Comparison of ENCODE assay signal across 10 cellular contexts in the genomic region with DNA sequence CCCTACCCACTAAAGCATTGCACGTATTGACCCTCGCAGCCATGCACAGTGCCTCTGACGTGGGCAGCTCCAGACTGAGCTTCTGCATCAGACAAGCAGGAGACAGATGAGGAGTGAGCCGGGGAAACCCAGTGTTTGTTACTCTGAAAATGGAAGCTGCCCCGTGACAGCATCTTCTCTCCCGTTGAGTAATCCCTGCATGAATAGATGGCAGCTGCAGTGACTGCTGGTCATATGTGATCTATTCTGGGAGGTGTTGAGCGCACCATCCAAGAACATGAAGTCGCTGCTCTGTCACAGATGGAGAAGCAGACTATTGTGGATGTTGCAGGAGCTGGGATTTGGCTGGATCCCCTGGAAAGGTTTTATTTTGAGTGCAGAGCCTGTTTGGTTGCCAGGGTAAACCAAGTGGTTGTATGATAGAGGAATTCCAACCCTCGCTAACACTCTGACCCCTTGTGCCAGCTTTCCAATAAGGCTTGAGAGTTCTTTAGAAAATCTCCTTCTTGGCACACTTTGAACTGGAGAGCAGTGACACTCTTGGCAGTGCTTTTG.
DNase-seq lines count a peak whose midpoint lies in the region; ATAC-seq and TF ChIP-seq lines count a peak whose summit lies in the region.
"Had no signal": no experiment of that assay in that cellular context is flagged by ENCODE, and none has a peak within 500 bp of the region (broad histone marks: within the 10 kb centered on the region; RNA-seq: fewer than 3 reads in every experiment).

No MANE protein-coding gene starts in this region.

- H3K4me3 Mint-ChIP-seq in glutamatergic neuron (ENCODE audit: unreplicated experiment) (no peak overlapping the region), progenitor cell of endocrine pancreas (ENCODE audit: low read depth) (no peak overlapping the region)
- H3K4me3 Mint-ChIP-seq: neural crest cell had no signal

- TF ChIP-seq CTCF in glutamatergic neuron (IDR thresholded peaks at IDR 0.05; ENCODE audit: partially characterized antibody, unreplicated experiment) (no peak), progenitor cell of endocrine pancreas (IDR thresholded peaks at IDR 0.05; ENCODE audit: unreplicated experiment) (no peak)

- H3K27ac ChIP-seq in skeletal muscle tissue (ENCODE audit: low read depth, low read length): peak overlapping the region; percentile 95

- H3K36me3 ChIP-seq in skeletal muscle tissue (ENCODE audit: control insufficient read depth in 3 of 3, insufficient read depth in 3 of 3, low read length in 3 of 3): no peaks in the 10 kb centered on the region

- H3K9me3 ChIP-seq in skeletal muscle tissue (ENCODE audit: control insufficient read depth in 3 of 3, low read length in 3 of 3): no peaks in the 10 kb centered on the region

- peak overlapping the region; percentile 76 for H3K27ac Mint-ChIP-seq in glutamatergic neuron (ENCODE audit: unreplicated experiment)
- no peak overlapping the region for H3K27ac Mint-ChIP-seq in progenitor cell of endocrine pancreas

- no peaks in the 10 kb centered on the region for H3K27me3 ChIP-seq in skeletal muscle tissue (ENCODE audit: control insufficient read depth in 3 of 3, insufficient read depth in 3 of 3, low read length in 3 of 3)

- H3K9me3 Mint-ChIP-seq in glutamatergic neuron (ENCODE audit: unreplicated experiment) (peaks cover 22% of the 10 kb centered on the region), progenitor cell of endocrine pancreas (ENCODE audit: low read depth) (peaks cover 15% of the 10 kb centered on the region)

- DNase-seq in M059J (ENCODE audit: low read depth) (peak; percentile 15), glutamatergic neuron (no peak), NCI-H2029 treated with DMSO at 0.1 percent for 48 hours (lab: John Stamatoyannopoulos, UW) (no peak), progenitor cell of endocrine pancreas (ENCODE audit: low spot score, unreplicated experiment) (no peak), RPMI8226 (no peak)
- DNase-seq: stimulated activated naive CD4-positive, alpha-beta T cell had no signal

- H3K4me1 Mint-ChIP-seq in glutamatergic neuron (ENCODE audit: low read depth, unreplicated experiment): peaks cover 50% of the 10 kb centered on the region
- H3K4me1 Mint-ChIP-seq in progenitor cell of endocrine pancreas (ENCODE audit: low read depth): no peaks in the 10 kb centered on the region

- H3K36me3 Mint-ChIP-seq in glutamatergic neuron (ENCODE audit: unreplicated experiment): peaks cover 18% of the 10 kb centered on the region
- peaks cover 4% of the 10 kb centered on the region for H3K36me3 Mint-ChIP-seq in progenitor cell of endocrine pancreas (ENCODE audit: insufficient read depth)

- peak overlapping the region; percentile 58 to 61 (median 59) for H3K4me3 ChIP-seq in skeletal muscle tissue (ENCODE audit: low read length in 3 of 3)

- peaks cover 24 to 40% (median 25%) of the 10 kb centered on the region in 3 donors for H3K4me1 ChIP-seq in skeletal muscle tissue (ENCODE audit: control insufficient read depth in 3 of 3, insufficient read depth in 3 of 3, low read length in 3 of 3)

- H3K27me3 Mint-ChIP-seq in glutamatergic neuron (ENCODE audit: unreplicated experiment): peaks cover 15% of the 10 kb centered on the region
- no peaks in the 10 kb centered on the region for H3K27me3 Mint-ChIP-seq in progenitor cell of endocrine pancreas

- ATAC-seq in GM19023 (IDR thresholded peaks at IDR 0.05; ENCODE audit: unreplicated experiment) (peak; percentile 49), GM21737 (IDR thresholded peaks at IDR 0.05; ENCODE audit: unreplicated experiment) (no peak)

- H3K9ac ChIP-seq in skeletal muscle tissue (ENCODE audit: low read depth in 1 of 3, low read length in 3 of 3): peak overlapping the region; percentile 77 to 78 (median 78)
